In the genomic region with DNA sequence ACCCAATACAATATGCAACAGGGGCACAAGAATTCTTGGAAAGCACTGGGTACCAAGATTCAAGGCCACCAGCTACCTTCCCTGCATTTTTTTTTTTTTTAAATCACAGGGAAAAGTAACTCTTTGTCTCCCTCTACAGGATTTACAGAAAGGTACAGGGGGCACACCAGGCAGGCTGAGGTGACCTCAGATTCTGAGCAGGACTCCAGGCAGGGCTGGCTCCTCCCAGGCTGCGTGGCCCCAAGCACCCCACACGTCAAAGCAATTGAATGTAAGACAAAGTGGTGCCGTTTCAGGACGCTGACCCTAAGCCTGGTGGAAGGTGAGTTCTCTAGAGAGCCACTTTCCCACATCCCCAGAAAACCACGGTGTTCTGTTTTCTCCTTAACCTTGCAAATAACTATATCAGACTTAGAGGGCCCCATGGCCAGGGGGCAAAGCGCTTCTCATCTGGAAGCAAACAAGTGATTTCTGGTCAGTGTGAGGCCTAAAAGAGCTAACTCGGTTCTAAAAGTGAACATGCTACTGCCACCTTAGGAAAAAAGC, we compare ENCODE assay signal across 10 cellular contexts.
A peak's percentile ranks its signal among the peaks of the same experiment; 100 is the strongest.
DNase-seq lines count a peak whose midpoint lies in the region; ATAC-seq and TF ChIP-seq lines count a peak whose summit lies in the region.
"Had no signal": no experiment of that assay in that cellular context is flagged by ENCODE, and none has a peak within 500 bp of the region (broad histone marks: within the 10 kb centered on the region; RNA-seq: fewer than 3 reads in every experiment).

No MANE protein-coding gene starts in this region.

- H3K9me3 Mint-ChIP-seq in GM23338 = no peaks in the 10 kb centered on the region
- H3K9me3 Mint-ChIP-seq in activated T-cell treated with anti-CD3 and anti-CD28 coated beads, Interleukin-2, amount 50 U/mL, for 72 hours = no peaks in the 10 kb centered on the region

- H3K27me3 ChIP-seq in GM23338 (ENCODE audit: insufficient read depth) (no peaks in the 10 kb centered on the region), heart right ventricle (no peaks in the 10 kb centered on the region), rectal smooth muscle tissue (ENCODE audit: control insufficient read depth, insufficient read depth, low read length) (no peaks in the 10 kb centered on the region)
- H3K27me3 ChIP-seq: BLaER1 had no signal

- no peaks in the 10 kb centered on the region for H3K9me2 ChIP-seq in GM23338 (ENCODE audit: insufficient read depth)

- H3K27me3 Mint-ChIP-seq in GM23338 (ENCODE audit: insufficient read depth, low read depth, poor library complexity) = peaks cover 5% of the 10 kb centered on the region
- H3K27me3 Mint-ChIP-seq in activated T-cell treated with anti-CD3 and anti-CD28 coated beads, Interleukin-2, amount 50 U/mL, for 72 hours (ENCODE audit: low read depth) = peaks cover 16% of the 10 kb centered on the region
- H3K27me3 Mint-ChIP-seq: activated naive CD8-positive, alpha-beta T cell had no signal

- H3K36me3 ChIP-seq in GM23338 (ENCODE audit: insufficient read depth) = no peaks in the 10 kb centered on the region
- H3K36me3 ChIP-seq in heart right ventricle = peaks cover 0 to 4% (median 0%) of the 10 kb centered on the region in 9 donors
- peaks cover 7% of the 10 kb centered on the region for H3K36me3 ChIP-seq in rectal smooth muscle tissue (ENCODE audit: control insufficient read depth, insufficient read depth, low read length)
- H3K36me3 ChIP-seq: BLaER1 had no signal

- no peak overlapping the region for H3K9ac ChIP-seq in rectal smooth muscle tissue (ENCODE audit: low read length)
- H3K9ac ChIP-seq: BLaER1 had no signal

- no peaks in the 10 kb centered on the region for H3K9me3 ChIP-seq in heart right ventricle
- H3K9me3 ChIP-seq: BLaER1 had no signal

- TF ChIP-seq CTCF in GM23338 (conservative IDR thresholded peaks at IDR 0.05; ENCODE audit: low read depth in 2 of 2) = peak; percentile 68
- peak; percentile 40 to 74 (median 70) for TF ChIP-seq CTCF in heart right ventricle (IDR thresholded peaks at IDR 0.05)

- intact Hi-C loops in heart right ventricle (cut with DNase I) = loop anchor here in 8 of 10 donors (2.0 to 10.0 kb wide), 6 partner anchors 305 to 815 kb away; a partner anchor contains a TSS

- no peak overlapping the region for H3K4me3 Mint-ChIP-seq in GM23338
- H3K4me3 Mint-ChIP-seq in activated T-cell treated with anti-CD3 and anti-CD28 coated beads, Interleukin-2, amount 50 U/mL, for 72 hours = no peak overlapping the region
- H3K4me3 Mint-ChIP-seq: activated naive CD8-positive, alpha-beta T cell had no signal

- H2AFZ ChIP-seq in GM23338 = no peak overlapping the region

- peak; percentile 59 for DNase-seq in NCI-H1092 treated with DMSO at 0.1 percent for 48 hours (lab: John Stamatoyannopoulos, UW)
- no peak for DNase-seq in NCI-H1092 (lab: John Stamatoyannopoulos, UW)
- DNase-seq in GM23338 (ENCODE audit: low spot score) = peak; percentile 80
- peak; percentile 63 for DNase-seq in NCI-H2029 treated with DMSO at 0.1 percent for 48 hours (lab: John Stamatoyannopoulos, UW)
- DNase-seq in activated T-cell treated with anti-CD3 and anti-CD28 coated beads, Interleukin-2, amount 50 U/mL, for 72 hours = peak; percentile 43 to 52
- no peak for DNase-seq in heart right ventricle
- no peak for DNase-seq in NCI-H128 (lab: John Stamatoyannopoulos, UW; ENCODE audit: unreplicated experiment)

- 0 out of 3 replicates have a peak, but pooled peaks cover 3% of the 10 kb centered on the region for H3K36me3 Mint-ChIP-seq in GM23338 (ENCODE audit: low read depth)
- H3K36me3 Mint-ChIP-seq in activated T-cell treated with anti-CD3 and anti-CD28 coated beads, Interleukin-2, amount 50 U/mL, for 72 hours (ENCODE audit: insufficient read depth in 2 of 2) = no peaks in the 10 kb centered on the region
- H3K36me3 Mint-ChIP-seq: activated naive CD8-positive, alpha-beta T cell had no signal

- H3K4me2 ChIP-seq in GM23338 = no peak overlapping the region
- H3K4me2 ChIP-seq: BLaER1 had no signal

- H3K4me1 ChIP-seq in GM23338 (ENCODE audit: insufficient read depth) (no peaks in the 10 kb centered on the region), heart right ventricle (peaks cover 0 to 9% (median 0%) of the 10 kb centered on the region in 9 donors), rectal smooth muscle tissue (ENCODE audit: control insufficient read depth, insufficient read depth, low read length) (peaks cover 7% of the 10 kb centered on the region)
- H3K4me1 ChIP-seq: BLaER1 had no signal

- no peaks in the 10 kb centered on the region for H4K20me1 ChIP-seq in GM23338 (replicated peaks; ENCODE audit: insufficient read depth)
- H4K20me1 ChIP-seq: BLaER1 had no signal

- H3K27ac Mint-ChIP-seq in GM23338 = 0 out of 2 replicates have a peak overlapping the region, but pooled peaks have one; percentile 48
- H3K27ac Mint-ChIP-seq in activated T-cell treated with anti-CD3 and anti-CD28 coated beads, Interleukin-2, amount 50 U/mL, for 72 hours = no peak overlapping the region
- H3K27ac Mint-ChIP-seq: activated naive CD8-positive, alpha-beta T cell had no signal

- peaks cover 4% of the 10 kb centered on the region; the same call in 1 of the 3 replicates for H3K4me1 Mint-ChIP-seq in GM23338
- peaks cover 5% of the 10 kb centered on the region for H3K4me1 Mint-ChIP-seq in activated T-cell treated with anti-CD3 and anti-CD28 coated beads, Interleukin-2, amount 50 U/mL, for 72 hours (ENCODE audit: low read depth)

- H3K27ac ChIP-seq in GM23338 (ENCODE audit: low read depth) (no peak overlapping the region), heart right ventricle (peak overlapping the region in 4 of 10 donors; percentile 17 to 42 (median 32)), rectal smooth muscle tissue (ENCODE audit: low read depth, low read length) (peak overlapping the region; percentile 34)
- H3K27ac ChIP-seq: BLaER1 had no signal

- H3K79me2 ChIP-seq in GM23338 (replicated peaks; ENCODE audit: insufficient read depth) = no peaks in the 10 kb centered on the region

- no peaks in the 10 kb centered on the region for H3F3A ChIP-seq in GM23338 (replicated peaks; ENCODE audit: low read depth)

- ATAC-seq in GM23338 = peak; percentile 99
- ATAC-seq in activated T-cell treated with anti-CD3 and anti-CD28 coated beads, Interleukin-2, amount 50 U/mL, for 72 hours (replicated peaks in 1 of 2) = peak; percentile 86 to 93
- peak; percentile 43 to 74 (median 60) for ATAC-seq in heart right ventricle

- H3K4me3 ChIP-seq in GM23338 (no peak overlapping the region), heart right ventricle (no peak overlapping the region), rectal smooth muscle tissue (ENCODE audit: low read length) (no peak overlapping the region)
- H3K4me3 ChIP-seq: BLaER1 had no signal

- 39 to 51% methylated on average over 7 of the region's 7 CpGs for WGBS in heart right ventricle, 2 donors

TF ChIP-seq in GM23338, 12 proteins besides CTCF, POLR2A, EP300 and RAD21 (continues in another document):
- TF ChIP-seq CREB1 (CRISPR knock-in tag; IDR thresholded peaks at IDR 0.05; ENCODE audit: low read depth) (no peak), STAT1 (IDR thresholded peaks at IDR 0.05; ENCODE audit: unreplicated experiment) (no peak), NANOG (IDR thresholded peaks at IDR 0.05; ENCODE audit: borderline replicate concordance) (no peak), ZNF114 (CRISPR knock-in tag; IDR thresholded peaks at IDR 0.05) (no peak)
- TF ChIP-seq, protein P1, sequence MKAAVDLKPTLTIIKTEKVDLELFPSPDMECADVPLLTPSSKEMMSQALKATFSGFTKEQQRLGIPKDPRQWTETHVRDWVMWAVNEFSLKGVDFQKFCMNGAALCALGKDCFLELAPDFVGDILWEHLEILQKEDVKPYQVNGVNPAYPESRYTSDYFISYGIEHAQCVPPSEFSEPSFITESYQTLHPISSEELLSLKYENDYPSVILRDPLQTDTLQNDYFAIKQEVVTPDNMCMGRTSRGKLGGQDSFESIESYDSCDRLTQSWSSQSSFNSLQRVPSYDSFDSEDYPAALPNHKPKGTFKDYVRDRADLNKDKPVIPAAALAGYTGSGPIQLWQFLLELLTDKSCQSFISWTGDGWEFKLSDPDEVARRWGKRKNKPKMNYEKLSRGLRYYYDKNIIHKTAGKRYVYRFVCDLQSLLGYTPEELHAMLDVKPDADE (IDR thresholded peaks at IDR 0.05) = no peak

Comparison
In these comparisons a context has a peak if more than half of its experiments do, and no peak if none do; other contexts are left out.
1. DNase-seq: peak in NCI-H1092 treated with DMSO at 0.1 percent for 48 hours (single experiment), GM23338 (single experiment), NCI-H2029 treated with DMSO at 0.1 percent for 48 hours (single experiment) and activated T-cell treated with anti-CD3 and anti-CD28 coated beads, Interleukin-2, amount 50 U/mL, for 72 hours (2 of 2); none in NCI-H1092 (single experiment), heart right ventricle (0 of 2) and NCI-H128 (single experiment).
2. Peak in every context shown above with its lines, with median percentiles within 50 percentile points of each other: ATAC-seq.